Comparison of ENCODE assay signal across 8 cellular contexts in the genomic region with DNA sequence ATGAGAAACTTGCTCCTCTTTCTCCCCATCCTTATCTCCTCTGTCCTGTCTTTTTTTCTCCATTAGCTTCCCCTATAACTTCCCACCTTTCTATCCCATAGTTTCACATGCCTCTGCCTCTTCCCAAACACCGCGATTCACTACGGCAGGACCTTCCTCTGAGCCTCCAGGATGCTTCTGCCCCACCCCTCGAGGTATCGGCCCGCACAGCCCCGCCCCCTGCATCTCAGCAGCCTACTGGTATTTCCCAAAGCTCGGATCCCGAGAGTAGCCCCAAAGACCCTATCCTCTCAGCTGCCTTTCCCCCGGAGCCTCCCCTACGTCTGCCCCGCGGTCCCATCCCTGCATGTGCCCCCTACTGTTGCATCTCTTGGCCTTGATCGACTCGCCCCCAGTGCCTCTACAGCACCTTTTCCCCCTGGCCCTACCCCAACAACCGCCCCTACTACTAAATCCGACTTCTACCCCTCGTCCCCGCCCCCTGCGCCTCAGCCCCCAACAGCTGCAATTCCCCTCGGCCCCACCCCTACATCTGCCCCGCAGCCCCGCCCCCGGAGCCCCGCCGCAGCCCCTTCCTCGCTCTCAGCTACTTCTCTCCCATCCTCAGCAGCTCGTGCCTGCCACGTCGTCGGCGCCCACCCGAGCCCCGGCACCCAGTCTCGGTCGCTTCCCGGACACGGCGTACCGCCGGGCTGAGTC. TPM values are rescaled to one million over a fixed set of nuclear protein-coding genes. Genes with fewer than 3 reads are reported as not detected.
DNase-seq lines count a peak whose midpoint lies in the region; ATAC-seq and TF ChIP-seq lines count a peak whose summit lies in the region.

No MANE protein-coding gene starts in this region.

- peaks cover 7% of the 10 kb centered on the region for H3K36me3 Mint-ChIP-seq in activated CD8-positive, alpha-beta memory T cell treated with anti-CD3 and anti-CD28 coated beads, Interleukin-2, amount 10 ng/mL, durations not matched to agents 7 days and 5 days

- in situ Hi-C loops in KBM-7 (cut with MboI; ENCODE audit: low pct_unique_long_range_greater_than_20kb, low sequenced_read_pairs) (no loop called here), T47D (cut with HindIII; ENCODE audit: low pct_unique_long_range_greater_than_20kb, low sequenced_read_pairs) (no loop called here)

- no peaks in the 10 kb centered on the region for H3K9me3 Mint-ChIP-seq in activated CD8-positive, alpha-beta memory T cell treated with anti-CD3 and anti-CD28 coated beads, Interleukin-2, amount 10 ng/mL, durations not matched to agents 7 days and 5 days (ENCODE audit: low read depth)

- H3K27me3 ChIP-seq in kidney epithelial cell (ENCODE audit: control insufficient read depth, insufficient read depth, low read length), result no peaks in the 10 kb centered on the region

- peak overlapping the region; percentile 87 for H3K27ac Mint-ChIP-seq in activated CD8-positive, alpha-beta memory T cell treated with anti-CD3 and anti-CD28 coated beads, Interleukin-2, amount 10 ng/mL, durations not matched to agents 7 days and 5 days

- CTCF ChIA-PET in activated CD8-positive, alpha-beta memory T cell treated with anti-CD3 and anti-CD28 coated beads, Interleukin-2, amount 10 ng/mL, durations not matched to agents 7 days and 5 days (lab: Charles Lee), result interaction anchor here (0.6 to 12.9 kb wide), 18 partner anchors 9 to 175 kb away, joined by 3 to 229 read pairs (median 6); a partner anchor contains a TSS

- peaks cover 10% of the 10 kb centered on the region for H3K4me1 Mint-ChIP-seq in activated CD8-positive, alpha-beta memory T cell treated with anti-CD3 and anti-CD28 coated beads, Interleukin-2, amount 10 ng/mL, durations not matched to agents 7 days and 5 days

- peaks cover 4% of the 10 kb centered on the region for H3K36me3 ChIP-seq in kidney epithelial cell (ENCODE audit: control insufficient read depth, insufficient read depth, low read length)

- H3K4me3 Mint-ChIP-seq in activated CD8-positive, alpha-beta memory T cell treated with anti-CD3 and anti-CD28 coated beads, Interleukin-2, amount 10 ng/mL, durations not matched to agents 7 days and 5 days, result peak overlapping the region; percentile 95

- peak; percentile 46 for ATAC-seq in activated CD8-positive, alpha-beta memory T cell treated with anti-CD3 and anti-CD28 coated beads, Interleukin-2, amount 10 ng/mL, durations not matched to agents 7 days and 5 days

- no peak for TF ChIP-seq CTCF in kidney epithelial cell (IDR thresholded peaks at IDR 0.05; ENCODE audit: insufficient read depth, low read length, poor library complexity, severe bottlenecking)

- H3K4me3 ChIP-seq in kidney epithelial cell (ENCODE audit: low read depth, low read length), result peak overlapping the region; percentile 79

- peak; percentile 76 for DNase-seq in activated CD8-positive, alpha-beta memory T cell treated with anti-CD3 and anti-CD28 coated beads, Interleukin-2, amount 10 ng/mL, durations not matched to agents 7 days and 5 days
- DNase-seq in activated CD8-positive, alpha-beta memory T cell treated with anti-CD3 and anti-CD28 coated beads for 24 hours, result no peak
- DNase-seq in KBM-7 (peak; percentile 37), T-helper 22 cell (ENCODE audit: low read depth) (peak; percentile 67), T47D (ENCODE audit: low read depth in 1 of 2, low spot score in 1 of 2) (peak; percentile 62 to 69), kidney epithelial cell (ENCODE audit: low read depth) (no peak), NCI-H446 treated with DMSO at 0.1 percent for 48 hours (lab: John Stamatoyannopoulos, UW) (no peak)
- peak; percentile 58 to 64 for DNase-seq in stimulated activated CD4-positive, alpha-beta T cell treated with anti-CD3 and anti-CD28 coated beads, Interleukin-2, amount 100 ng/mL, for 24 hours

- H3K27me3 Mint-ChIP-seq in activated CD8-positive, alpha-beta memory T cell treated with anti-CD3 and anti-CD28 coated beads, Interleukin-2, amount 10 ng/mL, durations not matched to agents 7 days and 5 days, result peaks cover 4% of the 10 kb centered on the region

RNA-seq across cellular contexts. Expression of a gene that starts 0.5 kb away (rescaled TPM):
- total RNA-seq in activated CD8-positive, alpha-beta memory T cell treated with anti-CD3 and anti-CD28 coated beads, Interleukin-2, amount 10 ng/mL, durations not matched to agents 7 days and 5 days, result 10 to 100 TPM; 20.3 to 23.6 TPM
- 17.7 and 19.6 TPM in 2 replicates for total RNA-seq in kidney epithelial cell

RNA-seq across cellular contexts. Expression of a gene that starts 13.0 kb away (rescaled TPM):
- 1 to 10 TPM; 2.8 to 4.1 TPM for total RNA-seq in activated CD8-positive, alpha-beta memory T cell treated with anti-CD3 and anti-CD28 coated beads, Interleukin-2, amount 10 ng/mL, durations not matched to agents 7 days and 5 days
- total RNA-seq in kidney epithelial cell, result 1.9 and 2.5 TPM in 2 replicates

RNA-seq across cellular contexts. Expression of a gene that starts 27.3 kb away (rescaled TPM):
- total RNA-seq in activated CD8-positive, alpha-beta memory T cell treated with anti-CD3 and anti-CD28 coated beads, Interleukin-2, amount 10 ng/mL, durations not matched to agents 7 days and 5 days, result 1 to 10 TPM; 1.1 to 1.4 TPM
- total RNA-seq in kidney epithelial cell, result 0.07 TPM in 1 of 2 replicates, not detected in the other

RNA-seq across cellular contexts. Expression of a gene that starts 34.4 kb away (rescaled TPM):
- total RNA-seq in activated CD8-positive, alpha-beta memory T cell treated with anti-CD3 and anti-CD28 coated beads, Interleukin-2, amount 10 ng/mL, durations not matched to agents 7 days and 5 days, result 10 to 100 TPM; 31.1 to 37.0 TPM
- 43.4 and 44.2 TPM in 2 replicates for total RNA-seq in kidney epithelial cell

RNA-seq across cellular contexts. Expression of a gene that starts 34.5 kb away (rescaled TPM):
- total RNA-seq in activated CD8-positive, alpha-beta memory T cell treated with anti-CD3 and anti-CD28 coated beads, Interleukin-2, amount 10 ng/mL, durations not matched to agents 7 days and 5 days, result 10 to 100 TPM; 14.6 to 18.0 TPM
- total RNA-seq in kidney epithelial cell, result 7.7 and 8.5 TPM in 2 replicates

Comparison
In these comparisons a context has a peak if more than half of its experiments do, and no peak if none do; other contexts are left out.
1. DNase-seq: peak in activated CD8-positive, alpha-beta memory T cell treated with anti-CD3 and anti-CD28 coated beads, Interleukin-2, amount 10 ng/mL, durations not matched to agents 7 days and 5 days (single experiment), KBM-7 (single experiment), T-helper 22 cell (single experiment), T47D (2 of 2) and stimulated activated CD4-positive, alpha-beta T cell treated with anti-CD3 and anti-CD28 coated beads, Interleukin-2, amount 100 ng/mL, for 24 hours (2 of 2); none in activated CD8-positive, alpha-beta memory T cell treated with anti-CD3 and anti-CD28 coated beads for 24 hours (single experiment), kidney epithelial cell (single experiment) and NCI-H446 treated with DMSO at 0.1 percent for 48 hours (single experiment).